In the genomic region with DNA sequence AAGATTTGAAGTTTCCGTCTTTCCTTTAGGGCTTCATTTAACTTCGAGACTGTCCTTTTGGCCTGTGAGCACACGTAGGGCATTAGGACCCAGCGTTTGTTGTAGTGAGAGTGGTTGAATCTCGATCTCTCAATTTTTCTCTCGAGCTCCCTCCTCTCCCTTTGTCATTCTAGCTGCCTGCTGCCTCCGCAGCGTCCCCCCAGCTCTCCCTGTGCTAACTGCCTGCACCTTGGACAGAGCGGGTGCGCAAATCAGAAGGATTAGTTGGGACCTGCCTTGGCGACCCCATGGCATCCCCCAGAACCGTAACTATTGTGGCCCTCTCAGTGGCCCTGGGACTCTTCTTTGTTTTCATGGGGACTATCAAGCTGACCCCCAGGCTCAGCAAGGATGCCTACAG, we compare ENCODE assay signal across 8 cellular contexts. TPM values are rescaled to one million over a fixed set of nuclear protein-coding genes. Genes with fewer than 3 reads are reported as not detected.
A peak's percentile ranks its signal among the peaks of the same experiment; 100 is the strongest.
DNase-seq lines count a peak whose midpoint lies in the region; ATAC-seq and TF ChIP-seq lines count a peak whose summit lies in the region.

TMEM35A (plus strand) TSS at position 164 of the 400 bp plus-strand sequence; CDS start at position 288, 124 bp downstream.

- peak within 1 kb of the TSS; percentile 36; the same call in 1 of the 2 replicates for H3K27ac ChIP-seq in IMR-90 (ENCODE audit: insufficient read depth, low read length)
- no peak within 1 kb of the TSS for H3K27ac ChIP-seq in body of pancreas
- H3K27ac ChIP-seq in OCI-LY7 (ENCODE audit: low read depth, low read length, poor library complexity, severe bottlenecking), result no peak within 1 kb of the TSS

- H3K4me3 ChIP-seq in IMR-90 (ENCODE audit: insufficient read depth, low read depth, low read length), result peak within 1 kb of the TSS; percentile 72
- peak within 1 kb of the TSS; percentile 52 for H3K4me3 ChIP-seq in astrocyte of the cerebellum (ENCODE audit: low read depth, low read length)
- peak within 1 kb of the TSS; percentile 65 for H3K4me3 ChIP-seq in skeletal muscle satellite cell (ENCODE audit: low read length)
- H3K4me3 ChIP-seq in body of pancreas, result no peak within 1 kb of the TSS
- no peak within 1 kb of the TSS for H3K4me3 ChIP-seq in OCI-LY7 (ENCODE audit: low read depth, low read length, poor library complexity, severe bottlenecking)

- peak; percentile 80 for ATAC-seq in IMR-90 (ENCODE audit: low read depth)
- no peak for ATAC-seq in HG02973 (IDR thresholded peaks at IDR 0.05; ENCODE audit: unreplicated experiment)
- ATAC-seq in body of pancreas, result no peak

- peak within 1 kb of the TSS; percentile 28; the same call in 1 of the 2 replicates for H2AK5ac ChIP-seq in IMR-90 (ENCODE audit: low read depth, low read length)

- H4K91ac ChIP-seq in IMR-90 (ENCODE audit: insufficient read depth, low read depth, low read length), result peak within 1 kb of the TSS; percentile 3; the same call in 1 of the 2 replicates

- H2BK120ac ChIP-seq in IMR-90 (ENCODE audit: low read depth, low read length), result no peak within 1 kb of the TSS

- H4K8ac ChIP-seq in IMR-90 (ENCODE audit: low read depth in 2 of 2, low read length in 2 of 2), result no peak within 1 kb of the TSS; a peak in 1 of 4 replicates

- no CpG with 5 or more reads among the region's 12 CpGs for WGBS in IMR-90 (ENCODE audit: extremely low coverage in 2 of 2, insufficient read length in 1 of 2), 2 experiments
- WGBS in body of pancreas, 2 donors, result 1 to 8% methylated on average over 6 to 12 of the region's 12 CpGs

- intact Hi-C loops in IMR-90 (cut with micrococcal nuclease), result loop anchor here (10.0 kb wide), 1 partner anchor 206 kb away; no protein-coding TSS in a partner anchor
- intact Hi-C loops in body of pancreas (cut with DNase I), result no loop called here
- intact Hi-C loops in OCI-LY7 (cut with micrococcal nuclease; ENCODE audit: unreplicated experiment), result no loop called here

- H2BK20ac ChIP-seq in IMR-90 (ENCODE audit: low read depth, low read length), result peak within 1 kb of the TSS; percentile 54

- no peaks in the 10 kb centered on the region for H3K79me2 ChIP-seq in OCI-LY7 (ENCODE audit: insufficient read depth, low read depth, low read length)

- H3K14ac ChIP-seq in IMR-90 (replicated peaks; ENCODE audit: low read depth, low read length), result peak within 1 kb of the TSS; percentile 62; the same call in 1 of the 2 replicates

- H3K36me3 ChIP-seq in IMR-90 (ENCODE audit: control insufficient read depth, insufficient read depth, low read length) (no peaks in the 10 kb centered on the region), skeletal muscle satellite cell (ENCODE audit: insufficient read depth, low read length) (no peaks in the 10 kb centered on the region), body of pancreas (replicated peaks in 1 of 2; ENCODE audit: insufficient read depth in 1 of 2, low read depth in 2 of 2) (no peaks in the 10 kb centered on the region), OCI-LY7 (ENCODE audit: insufficient read depth, low read length) (no peaks in the 10 kb centered on the region)

- H4K20me1 ChIP-seq in IMR-90 (ENCODE audit: insufficient read depth, low read length), result no peaks in the 10 kb centered on the region; the same call in 1 of the 2 replicates
- H4K20me1 ChIP-seq in OCI-LY7 (ENCODE audit: insufficient read depth, low read length), result no peaks in the 10 kb centered on the region

- H2BK5ac ChIP-seq in IMR-90 (ENCODE audit: low read depth, low read length, poor library complexity, severe bottlenecking), result no peak within 1 kb of the TSS

- CTCF ChIA-PET in IMR-90 (lab: Yijun Ruan, JAX) (no interaction called here), OCI-LY7 (lab: Charles Lee; ENCODE audit: unreplicated experiment) (no interaction called here)

- DNase-seq in IMR-90, result peak; percentile 51
- no peak for DNase-seq in astrocyte of the cerebellum (ENCODE audit: low read depth)
- DNase-seq in inferior parietal cortex (ENCODE audit: extremely low spot score), result peak; percentile 27
- no peak for DNase-seq in body of pancreas
- no peak for DNase-seq in DMS153 (lab: John Stamatoyannopoulos, UW)
- no peak for DNase-seq in OCI-LY7 (ENCODE audit: low spot score)

- POLR2A ChIA-PET in IMR-90 (lab: Charles Lee; ENCODE audit: unreplicated experiment), result no interaction called here
- POLR2A ChIA-PET in OCI-LY7 (lab: Charles Lee), result no interaction called here

- H3K18ac ChIP-seq in IMR-90 (ENCODE audit: low read depth, low read length), result peak within 1 kb of the TSS; percentile 37

- 0 out of 2 replicates have a peak, but pooled peaks cover 2% of the 10 kb centered on the region for H3K9me1 ChIP-seq in IMR-90 (ENCODE audit: insufficient read depth, low read length)

- peak within 1 kb of the TSS; percentile 67; the same call in 1 of the 2 replicates for H3K4ac ChIP-seq in IMR-90 (ENCODE audit: low read depth, low read length)

- dilution Hi-C loops in IMR-90 (cut with HindIII; ENCODE audit: low sequenced_read_pairs, unreplicated experiment), result no loop called here

- peak within 1 kb of the TSS; percentile 83 for H3K4me2 ChIP-seq in IMR-90 (ENCODE audit: low read depth, low read length)
- H3K4me2 ChIP-seq in skeletal muscle satellite cell (ENCODE audit: low read length), result peak within 1 kb of the TSS; percentile 69
- H3K4me2 ChIP-seq in OCI-LY7 (ENCODE audit: low read length), result no peak within 1 kb of the TSS

- in situ Hi-C loops in IMR-90 (cut with MboI; ENCODE audit: low sequenced_read_pairs), result no loop called here
- in situ Hi-C loops in astrocyte of the cerebellum (cut with HindIII; ENCODE audit: low sequenced_read_pairs), result no loop called here

- H3K9me2 ChIP-seq in OCI-LY7 (ENCODE audit: insufficient read depth, low read length), result no peaks in the 10 kb centered on the region

- TF ChIP-seq CTCF in IMR-90 (conservative IDR thresholded peaks at IDR 0.05; ENCODE audit: low read depth, low read length) (no peak), astrocyte of the cerebellum (IDR thresholded peaks at IDR 0.05; ENCODE audit: low read depth, low read length, missing control alignments) (no peak), body of pancreas (IDR thresholded peaks at IDR 0.05) (no peak), OCI-LY7 (conservative IDR thresholded peaks at IDR 0.05; ENCODE audit: low read length) (no peak)

- H3K9me3 ChIP-seq in IMR-90 (ENCODE audit: control insufficient read depth, insufficient read depth, low read length) (no peaks in the 10 kb centered on the region), skeletal muscle satellite cell (replicated peaks; ENCODE audit: low read length) (no peaks in the 10 kb centered on the region), body of pancreas (no peaks in the 10 kb centered on the region), OCI-LY7 (ENCODE audit: low read length) (no peaks in the 10 kb centered on the region)

- H3K4me1 ChIP-seq in IMR-90 (ENCODE audit: control insufficient read depth, insufficient read depth, low read length) (no peaks in the 10 kb centered on the region), skeletal muscle satellite cell (ENCODE audit: control insufficient read depth, insufficient read depth, low read length) (peaks cover 4% of the 10 kb centered on the region), body of pancreas (no peaks in the 10 kb centered on the region), OCI-LY7 (ENCODE audit: insufficient read depth, low read length, poor library complexity, severe bottlenecking) (no peaks in the 10 kb centered on the region)

- H3K9ac ChIP-seq in IMR-90 (ENCODE audit: low read depth, low read length), result peak within 1 kb of the TSS; percentile 56; the same call in 1 of the 2 replicates
- H3K9ac ChIP-seq in skeletal muscle satellite cell (ENCODE audit: low read depth, low read length), result peak within 1 kb of the TSS; percentile 41

- H3K56ac ChIP-seq in IMR-90 (ENCODE audit: extremely low read depth, insufficient read depth, low read length), result no peak within 1 kb of the TSS

- H2AFZ ChIP-seq in IMR-90 (replicated peaks; ENCODE audit: low read length, poor library complexity) (peak within 1 kb of the TSS; percentile 81), OCI-LY7 (ENCODE audit: low read length) (no peak within 1 kb of the TSS)

- H2BK15ac ChIP-seq in IMR-90 (ENCODE audit: low read depth, low read length), result no peak within 1 kb of the TSS

- H2AK9ac ChIP-seq in IMR-90 (replicated peaks; ENCODE audit: low read depth, low read length, poor library complexity), result peak within 1 kb of the TSS; percentile 67

- TF ChIP-seq POLR2A in IMR-90 (IDR thresholded peaks at IDR 0.05; ENCODE audit: low read depth, low read length) (no peak), body of pancreas (IDR thresholded peaks at IDR 0.05) (no peak)

- H3K27me3 ChIP-seq in IMR-90 (ENCODE audit: control insufficient read depth, insufficient read depth, low read length) (no peaks in the 10 kb centered on the region), skeletal muscle satellite cell (ENCODE audit: control insufficient read depth, insufficient read depth, low read length) (peaks cover 9% of the 10 kb centered on the region), body of pancreas (no peaks in the 10 kb centered on the region)

- no peak for TF ChIP-seq RAD21 in IMR-90 (IDR thresholded peaks at IDR 0.05; ENCODE audit: low read length)

- H4K5ac ChIP-seq in IMR-90 (ENCODE audit: low read depth, low read length), result 0 out of 2 replicates have a peak within 1 kb of the TSS, but pooled peaks have one; percentile 16

- H3K79me1 ChIP-seq in IMR-90 (ENCODE audit: low read depth in 1 of 2, low read length in 2 of 2), result no peaks in the 10 kb centered on the region; a peak in 1 of 4 replicates

- no TSS peak for BruUV-seq in IMR-90 (replicated peaks; lab: Mats Ljungman, UMichigan)
- no TSS peak for BruUV-seq in OCI-LY7 (replicated peaks; lab: Mats Ljungman, UMichigan)

- H3K23ac ChIP-seq in IMR-90 (ENCODE audit: low read depth, low read length), result no peak within 1 kb of the TSS

TF ChIP-seq in IMR-90, 13 proteins besides CTCF, POLR2A, EP300 and RAD21:
- TF ChIP-seq CHD1 (IDR thresholded peaks at IDR 0.05; ENCODE audit: low read depth, low read length), result no peak

RNA-seq across cellular contexts. Expression of gene TMEM35A, which starts in this region (rescaled TPM):
- total RNA-seq in IMR-90 (2012; rRNA removed) (11.3 and 12.8 TPM in 2 replicates), body of pancreas (under 1 TPM in 1 of 2 donors, not detected in 1; 0.26 TPM), OCI-LY7 (2022) (not detected in 2 replicates)
- polyA plus RNA-seq in IMR-90 (2012; rRNA removed), result 13.7 and 14.2 TPM in 2 replicates
- polyA plus RNA-seq in IMR-90 (2012; cell fraction: cytosol; rRNA removed), result 8.2 and 9.7 TPM in 2 replicates
- 1.8 and 5.4 TPM in 2 replicates for polyA plus RNA-seq in IMR-90 (2012; cell fraction: nucleus; rRNA removed; ENCODE audit: low replicate concordance)
- total RNA-seq in skeletal muscle satellite cell (2012; rRNA removed), result 0.66 and 1.5 TPM in 2 replicates
- not detected in 2 replicates for total RNA-seq in OCI-LY7 (2014; rRNA removed; shearing (Covaris generic))

Comparison
In these comparisons a context has a peak if more than half of its experiments do, and no peak if none do; other contexts are left out.
1. DNase-seq: peak in IMR-90 (single experiment) and inferior parietal cortex (single experiment); none in astrocyte of the cerebellum (single experiment), body of pancreas (0 of 4), DMS153 (single experiment) and OCI-LY7 (single experiment).
2. H3K4me3 ChIP-seq: peak in IMR-90 (single experiment), astrocyte of the cerebellum (single experiment) and skeletal muscle satellite cell (single experiment); none in body of pancreas (0 of 2) and OCI-LY7 (single experiment).